Comparison of ENCODE assay signal across 13 cellular contexts in genomic region chr20:63453029-63453523, GRCh38. TPM values are rescaled to one million over a fixed set of nuclear protein-coding genes. Genes with fewer than 3 reads are reported as not detected.
A peak's percentile ranks its signal among the peaks of the same experiment; 100 is the strongest.
DNase-seq lines count a peak whose midpoint lies in the region; ATAC-seq and TF ChIP-seq lines count a peak whose summit lies in the region.
"Had no signal": no experiment of that assay in that cellular context is flagged by ENCODE, and none has a peak within 500 bp of the region (broad histone marks: within the 10 kb centered on the region; RNA-seq: fewer than 3 reads in every experiment).

No MANE protein-coding gene starts in this region.

- H3K4me1 Mint-ChIP-seq in activated CD4-positive, alpha-beta T cell treated with anti-CD3 and anti-CD28 coated beads for 36 hours, result peaks cover 3% of the 10 kb centered on the region
- H3K4me1 Mint-ChIP-seq in naive thymus-derived CD8-positive, alpha-beta T cell, result peaks cover 3 to 21% (median 15%) of the 10 kb centered on the region in 4 donors

- H3K27ac ChIP-seq in trophoblast cell (ENCODE audit: low read depth, low read length), result no peak overlapping the region
- H3K27ac ChIP-seq: HL-60 had no signal

- H4K12ac ChIP-seq in trophoblast cell (ENCODE audit: low read depth, low read length), result no peak overlapping the region

- no peak overlapping the region for H2BK5ac ChIP-seq in trophoblast cell (ENCODE audit: low read depth, low read length, poor library complexity)

- no peaks in the 10 kb centered on the region for H3K79me1 ChIP-seq in trophoblast cell (ENCODE audit: low read length)

- H3K9me3 Mint-ChIP-seq in activated CD4-positive, alpha-beta T cell treated with anti-CD3 and anti-CD28 coated beads for 36 hours (ENCODE audit: low read depth), result no peaks in the 10 kb centered on the region
- no peaks in the 10 kb centered on the region for H3K9me3 Mint-ChIP-seq in naive thymus-derived CD8-positive, alpha-beta T cell
- H3K9me3 Mint-ChIP-seq: stimulated activated naive CD8-positive, alpha-beta T cell treated with anti-CD3 and anti-CD28 coated beads, Interleukin-15, Interleukin-2, amounts not matched to agents 100 ng/mL and 50 ng/mL, for 24 hours had no signal

- no peaks in the 10 kb centered on the region for H3K4me1 ChIP-seq in trophoblast cell (ENCODE audit: control insufficient read depth in 1 of 2, insufficient read depth in 2 of 2, low read length in 2 of 2)

- H4K8ac ChIP-seq in trophoblast cell (ENCODE audit: low read depth, low read length), result no peak overlapping the region

- no peak for TF ChIP-seq CTCF in GM10266 (IDR thresholded peaks at IDR 0.05; ENCODE audit: control insufficient read depth, insufficient read depth, low read depth, missing control alignments)

- no peak overlapping the region for H3K27ac Mint-ChIP-seq in activated CD4-positive, alpha-beta T cell treated with anti-CD3 and anti-CD28 coated beads for 36 hours
- H3K27ac Mint-ChIP-seq in naive thymus-derived CD8-positive, alpha-beta T cell, result no peak overlapping the region
- H3K27ac Mint-ChIP-seq: stimulated activated naive CD8-positive, alpha-beta T cell treated with anti-CD3 and anti-CD28 coated beads, Interleukin-15, Interleukin-2, amounts not matched to agents 100 ng/mL and 50 ng/mL, for 24 hours had no signal

- no peak overlapping the region for H3K4ac ChIP-seq in trophoblast cell (ENCODE audit: low read depth, low read length)

- H2AK5ac ChIP-seq in trophoblast cell (ENCODE audit: low read length), result no peak overlapping the region

- no peak overlapping the region for H2BK120ac ChIP-seq in trophoblast cell (ENCODE audit: insufficient read depth, low read length, poor library complexity)

- H3K9me3 ChIP-seq in trophoblast cell (ENCODE audit: insufficient read depth, low read depth, low read length), result peaks cover 1% of the 10 kb centered on the region

- no peaks in the 10 kb centered on the region for H3K36me3 Mint-ChIP-seq in activated CD4-positive, alpha-beta T cell treated with anti-CD3 and anti-CD28 coated beads for 36 hours (ENCODE audit: low read depth)
- no peaks in the 10 kb centered on the region for H3K36me3 Mint-ChIP-seq in naive thymus-derived CD8-positive, alpha-beta T cell

- WGBS in trophoblast cell (ENCODE audit: extremely low coverage, insufficient coverage, insufficient read length), result no CpG with 5 or more reads among the region's 35 CpGs

- H3K4me3 Mint-ChIP-seq in activated CD4-positive, alpha-beta T cell treated with anti-CD3 and anti-CD28 coated beads for 36 hours, result no peak overlapping the region
- peak overlapping the region in 2 of 10 donors; percentile 39 to 43 for H3K4me3 Mint-ChIP-seq in naive thymus-derived CD8-positive, alpha-beta T cell
- H3K4me3 Mint-ChIP-seq: stimulated activated naive CD8-positive, alpha-beta T cell treated with anti-CD3 and anti-CD28 coated beads, Interleukin-15, Interleukin-2, amounts not matched to agents 100 ng/mL and 50 ng/mL, for 24 hours had no signal

- no peak overlapping the region for H3K18ac ChIP-seq in trophoblast cell (ENCODE audit: low read length)

- H4K91ac ChIP-seq in trophoblast cell (ENCODE audit: low read depth, low read length), result no peak overlapping the region

- in situ Hi-C loops in KBM-7 (cut with MboI; ENCODE audit: low pct_unique_long_range_greater_than_20kb, low sequenced_read_pairs), result no loop called here

- intact Hi-C loops in activated CD4-positive, alpha-beta T cell treated with anti-CD3 and anti-CD28 coated beads for 36 hours (cut with DNase I, micrococcal nuclease), result no loop called here

- no peak overlapping the region for H3K4me3 ChIP-seq in trophoblast cell (ENCODE audit: low read depth, low read length)

- no peak overlapping the region for H2BK12ac ChIP-seq in trophoblast cell (ENCODE audit: low read length)

- no peaks in the 10 kb centered on the region for H3K27me3 ChIP-seq in trophoblast cell (ENCODE audit: insufficient read depth, low read length)

- ATAC-seq in activated CD4-positive, alpha-beta T cell treated with anti-CD3 and anti-CD28 coated beads for 36 hours, result peak; percentile 79
- peak; percentile 54 to 72 for ATAC-seq in naive thymus-derived CD8-positive, alpha-beta T cell

- POLR2A ChIA-PET in activated CD4-positive, alpha-beta T cell treated with anti-CD3 and anti-CD28 coated beads for 36 hours (lab: Charles Lee), result no interaction called here
- POLR2A ChIA-PET in naive thymus-derived CD8-positive, alpha-beta T cell (lab: Charles Lee), result no interaction called here

- H2AFZ ChIP-seq in trophoblast cell (ENCODE audit: insufficient read depth, low read length, poor library complexity), result no peak overlapping the region

- CTCF ChIA-PET in activated CD4-positive, alpha-beta T cell treated with anti-CD3 and anti-CD28 coated beads for 36 hours (lab: Charles Lee), result interaction anchor here (0.5 kb wide), 1 partner anchor 11 kb away, joined by 5 read pairs; no protein-coding TSS in a partner anchor

- no peak overlapping the region for H3K23ac ChIP-seq in trophoblast cell (ENCODE audit: low read length)

- peaks cover 14% of the 10 kb centered on the region for H3K27me3 Mint-ChIP-seq in activated CD4-positive, alpha-beta T cell treated with anti-CD3 and anti-CD28 coated beads for 36 hours
- H3K27me3 Mint-ChIP-seq in naive thymus-derived CD8-positive, alpha-beta T cell, result peaks cover 3 to 42% (median 13%) of the 10 kb centered on the region in 5 donors

- H3K14ac ChIP-seq in trophoblast cell (ENCODE audit: low read length), result no peak overlapping the region

- H3K9ac ChIP-seq in trophoblast cell (ENCODE audit: low read length), result no peak overlapping the region

- peak; percentile 61 for DNase-seq in activated CD4-positive, alpha-beta T cell treated with anti-CD3 and anti-CD28 coated beads for 36 hours
- DNase-seq in activated CD4-positive, alpha-beta T cell treated with anti-CD3 and anti-CD28 coated beads for 1 hour, result no peak
- peak; percentile 45 for DNase-seq in KBM-7
- DNase-seq in activated naive CD4-positive, alpha-beta T cell treated with anti-CD3 and anti-CD28 coated beads, Interleukin-2, amount 50 U/mL, for 16 hours, result peak; percentile 29
- DNase-seq in naive thymus-derived CD8-positive, alpha-beta T cell, result peak in 1 of 10 donors; percentile 25
- DNase-seq in SIG-M5 treated with dmso at 0.1 percent for 504 hours (lab: John Stamatoyannopoulos, UW; ENCODE audit: unreplicated experiment), result no peak
- no peak for DNase-seq in trophoblast cell
- DNase-seq in GM10266 (ENCODE audit: extremely low spot score), result no peak
- DNase-seq: NCI-H446 treated with DMSO at 0.1 percent for 48 hours had no signal

- H3K79me2 ChIP-seq in trophoblast cell (ENCODE audit: control insufficient read depth, insufficient read depth, low read length, poor library complexity), result no peaks in the 10 kb centered on the region

- no peaks in the 10 kb centered on the region for H3K36me3 ChIP-seq in trophoblast cell (ENCODE audit: control insufficient read depth in 1 of 2, insufficient read depth in 2 of 2, low read length in 2 of 2)

- H3K4me2 ChIP-seq in trophoblast cell (ENCODE audit: low read length), result no peak overlapping the region

RNA-seq across cellular contexts. Expression of gene KCNQ2, which starts 19.4 kb away (rescaled TPM):
- not detected for total RNA-seq in activated CD4-positive, alpha-beta T cell treated with anti-CD3 and anti-CD28 coated beads for 36 hours
- under 1 TPM; 0.30 to 0.49 TPM for total RNA-seq in naive thymus-derived CD8-positive, alpha-beta T cell
- polyA plus RNA-seq in naive thymus-derived CD8-positive, alpha-beta T cell, result not detected
- polyA plus RNA-seq in trophoblast cell (2013), result 0.21 and 0.22 TPM in 2 replicates
- total RNA-seq: sciatic nerve had no signal
- polyA plus RNA-seq: AG04450 had no signal

RNA-seq across cellular contexts. Expression of gene EEF1A2, which starts 45.8 kb away (rescaled TPM):
- total RNA-seq in activated CD4-positive, alpha-beta T cell treated with anti-CD3 and anti-CD28 coated beads for 36 hours, result under 1 TPM; 0.69 to 0.81 TPM
- under 1 TPM; 0.16 to 0.18 TPM for total RNA-seq in naive thymus-derived CD8-positive, alpha-beta T cell
- polyA plus RNA-seq in naive thymus-derived CD8-positive, alpha-beta T cell, result not detected
- polyA plus RNA-seq in trophoblast cell (2013), result 30.0 and 32.8 TPM in 2 replicates

Comparison
In these comparisons a context has a peak if more than half of its experiments do, and no peak if none do; other contexts are left out.
1. DNase-seq: peak in activated CD4-positive, alpha-beta T cell treated with anti-CD3 and anti-CD28 coated beads for 36 hours (single experiment), KBM-7 (single experiment) and activated naive CD4-positive, alpha-beta T cell treated with anti-CD3 and anti-CD28 coated beads, Interleukin-2, amount 50 U/mL, for 16 hours (single experiment); none in activated CD4-positive, alpha-beta T cell treated with anti-CD3 and anti-CD28 coated beads for 1 hour (single experiment), SIG-M5 treated with dmso at 0.1 percent for 504 hours (single experiment), trophoblast cell (0 of 2) and GM10266 (single experiment).